Comparison of ENCODE assay signal across 22 cellular contexts in genomic region chr10:89697946-89698345, GRCh38.
"Had no signal": no experiment of that assay in that cellular context is flagged by ENCODE, and none has a peak within 500 bp of the region (broad histone marks: within the 10 kb centered on the region; RNA-seq: fewer than 3 reads in every experiment).

No MANE protein-coding gene starts in this region.

- H3K27me3 Mint-ChIP-seq: dendritic cell treated with granulocyte-macrophage colony-stimulating factor and Interleukin-4, amounts not matched to agents 40 ng/mL and 50 ng/mL, for 4 days; effector memory CD8-positive, alpha-beta T cell had no signal

- H3K9me3 ChIP-seq: colonic mucosa, esophagus squamous epithelium, gastrocnemius medialis, heart right ventricle, left lung, lower lobe of right lung, mucosa of descending colon had no signal

- H3K4me3 Mint-ChIP-seq: dendritic cell treated with granulocyte-macrophage colony-stimulating factor and Interleukin-4, amounts not matched to agents 40 ng/mL and 50 ng/mL, for 4 days; effector memory CD8-positive, alpha-beta T cell; endodermal cell; mesothelial cell of epicardium had no signal

- H3K36me3 ChIP-seq: colonic mucosa, esophagus squamous epithelium, gastrocnemius medialis, left lung, lower lobe of right lung had no signal

- H3K4me1 ChIP-seq: colonic mucosa had no signal

- H3K27ac Mint-ChIP-seq: dendritic cell treated with granulocyte-macrophage colony-stimulating factor and Interleukin-4, amounts not matched to agents 40 ng/mL and 50 ng/mL, for 4 days; effector memory CD8-positive, alpha-beta T cell; endodermal cell; mesothelial cell of epicardium had no signal

- H3K4me3 ChIP-seq: colonic mucosa, esophagus squamous epithelium, gastrocnemius medialis, heart right ventricle, left lung, lower lobe of right lung, mucosa of descending colon had no signal

- H3K9me3 Mint-ChIP-seq: dendritic cell treated with granulocyte-macrophage colony-stimulating factor and Interleukin-4, amounts not matched to agents 40 ng/mL and 50 ng/mL, for 4 days; effector memory CD8-positive, alpha-beta T cell; mesothelial cell of epicardium had no signal

- H3K27me3 ChIP-seq: colonic mucosa, esophagus squamous epithelium, gastrocnemius medialis, heart right ventricle, left lung had no signal

- DNase-seq: colonic mucosa; cortex of kidney; effector CD8-positive, alpha-beta T cell; effector memory CD8-positive, alpha-beta T cell; endodermal cell; erythroblast; esophagus squamous epithelium; foreskin fibroblast; foreskin melanocyte; gastrocnemius medialis; glutamatergic neuron; head of caudate nucleus; heart right ventricle; hippocampal formation; left cardiac atrium; left lung; left ventricle myocardium superior; lower lobe of right lung; mesenchymal stem cell; mucosa of descending colon had no signal

- H3K36me3 Mint-ChIP-seq: mesothelial cell of epicardium had no signal
